Comparison of ENCODE assay signal across 1 cellular context in genomic region chrX:40154853-40155616, GRCh38.
TF ChIP-seq lines count a peak whose summit lies in the region.

No MANE protein-coding gene starts in this region.

TF ChIP-seq in HEK293, 187 proteins besides CTCF, POLR2A, EP300 and RAD21 (continued from another document):
- TF ChIP-seq ZBTB10 (tag by site-specific recombination; IDR thresholded peaks at IDR 0.05) (0 out of 2 replicates have a peak, but pooled peaks have one; percentile 15), GFI1B (tag by site-specific recombination; IDR thresholded peaks at IDR 0.05) (no peak), ZNF394 (tag by site-specific recombination; IDR thresholded peaks at IDR 0.05; ENCODE audit: borderline replicate concordance) (no peak), ZBTB7A (tag by site-specific recombination; IDR thresholded peaks at IDR 0.05; ENCODE audit: low read depth) (peak; percentile 55), KLF8 (tag by site-specific recombination; IDR thresholded peaks at IDR 0.05) (no peak), ZNF114 (tag by site-specific recombination; IDR thresholded peaks at IDR 0.05) (no peak), GLIS2 (tag by site-specific recombination; IDR thresholded peaks at IDR 0.05) (peak; percentile 78), PATZ1 (tag by site-specific recombination; IDR thresholded peaks at IDR 0.05) (peak; percentile 54; the same call in 1 of the 2 replicates), ZNF549 (tag by site-specific recombination; IDR thresholded peaks at IDR 0.05) (no peak), ZEB2 (tag by site-specific recombination; IDR thresholded peaks at IDR 0.05) (peak; percentile 34; the same call in 1 of the 2 replicates), ZNF324 (tag by site-specific recombination; IDR thresholded peaks at IDR 0.05) (no peak), ZNF596 (tag by site-specific recombination; IDR thresholded peaks at IDR 0.05) (no peak), ZNF2 (tag by site-specific recombination; IDR thresholded peaks at IDR 0.05) (no peak), ZNF837 (tag by site-specific recombination; IDR thresholded peaks at IDR 0.05) (no peak), KLF9 (tag by site-specific recombination; IDR thresholded peaks at IDR 0.05; ENCODE audit: low read depth) (0 out of 2 replicates have a peak, but pooled peaks have one; percentile 21), ZNF366 (tag by site-specific recombination; conservative IDR thresholded peaks at IDR 0.05) (peak; percentile 32; the same call in 1 of the 2 replicates), ZNF529 (tag by site-specific recombination; IDR thresholded peaks at IDR 0.05; ENCODE audit: insufficient replicate concordance) (no peak), ZNF416 (tag by site-specific recombination; IDR thresholded peaks at IDR 0.05) (no peak)
TF ChIP-seq in HEK293: peak in this region for 17.
